ENCODE assay signal across 11 cellular contexts in the genomic region with DNA sequence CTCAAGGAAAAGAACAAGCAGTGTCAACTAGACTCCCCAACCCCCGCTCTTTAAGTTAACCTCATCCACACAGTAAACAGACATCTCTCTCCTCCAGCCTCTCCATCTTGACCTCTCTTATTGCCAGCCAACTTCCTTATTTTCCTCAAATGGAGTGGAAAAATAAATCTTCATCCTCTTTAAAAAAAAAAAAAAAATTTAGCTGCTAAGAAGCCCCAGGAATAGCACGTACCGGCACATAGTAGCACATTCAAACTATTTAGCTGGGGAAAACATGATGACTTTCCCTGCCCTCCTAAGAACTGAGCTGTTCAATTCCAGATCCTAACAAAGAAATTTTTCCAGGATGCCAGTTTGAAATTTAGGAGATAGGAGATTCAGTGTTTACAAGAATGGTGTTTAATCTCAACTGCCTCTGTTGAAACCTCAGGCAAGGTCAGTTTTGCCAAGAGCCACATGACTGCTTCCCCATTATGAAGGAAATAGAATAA.
A peak's percentile ranks its signal among the peaks of the same experiment; 100 is the strongest.
DNase-seq lines count a peak whose midpoint lies in the region; ATAC-seq and TF ChIP-seq lines count a peak whose summit lies in the region.
"Had no signal": no experiment of that assay in that cellular context is flagged by ENCODE, and none has a peak within 500 bp of the region (broad histone marks: within the 10 kb centered on the region; RNA-seq: fewer than 3 reads in every experiment).

No MANE protein-coding gene starts in this region.

- TF ChIP-seq CTCF in colonic mucosa (IDR thresholded peaks at IDR 0.05) = no peak
- TF ChIP-seq CTCF in transverse colon (IDR thresholded peaks at IDR 0.05) = no peak

- 56 to 61% methylated on average over 3 of the region's 3 CpGs for WGBS in transverse colon (ENCODE audit: low coverage in 1 of 2), 2 donors

- no peaks in the 10 kb centered on the region for H3K27me3 ChIP-seq in colonic mucosa
- H3K27me3 ChIP-seq in transverse colon = no peaks in the 10 kb centered on the region

- TF ChIP-seq POLR2A in transverse colon (IDR thresholded peaks at IDR 0.05) = no peak

- CTCF ChIA-PET in activated CD4-positive, alpha-beta T cell treated with anti-CD3 and anti-CD28 coated beads for 36 hours (lab: Charles Lee) = interaction anchor here (0.6 kb wide), 1 partner anchor 8 kb away, joined by 6 read pairs; no protein-coding TSS in a partner anchor

- intact Hi-C loops in colonic mucosa (cut with DNase I) (no loop called here), transverse colon (cut with DNase I; ENCODE audit: low total_unique reads) (no loop called here)
- intact Hi-C loops in activated CD4-positive, alpha-beta T cell treated with anti-CD3 and anti-CD28 coated beads for 36 hours (cut with DNase I, micrococcal nuclease) = no loop called here

- TF ChIP-seq EP300 in transverse colon (IDR thresholded peaks at IDR 0.05; ENCODE audit: low read depth) = no peak

- H3K27ac Mint-ChIP-seq in T-helper 2 cell treated with Interferon-gamma antibody and Interleukin-4, amounts not matched to agents 5 μg/mL and 100 μg/mL, for 36 hours = peak overlapping the region; percentile 0
- H3K27ac Mint-ChIP-seq in activated CD4-positive, alpha-beta T cell treated with anti-CD3 and anti-CD28 coated beads for 36 hours = no peak overlapping the region
- H3K27ac Mint-ChIP-seq: memory B cell had no signal

- DNase-seq in T-helper 2 cell treated with Interferon-gamma antibody and Interleukin-4, amounts not matched to agents 5 μg/mL and 100 μg/mL, for 36 hours (ENCODE audit: low spot score) = no peak
- DNase-seq in T-helper 2 cell (no peak), colonic mucosa (peak; percentile 66), mucosa of gallbladder (ENCODE audit: low spot score) (peak; percentile 37), transverse colon (no peak)
- no peak for DNase-seq in activated CD4-positive, alpha-beta T cell treated with anti-CD3 and anti-CD28 coated beads for 48 hours
- no peak for DNase-seq in activated CD4-positive, alpha-beta T cell treated with anti-CD3 and anti-CD28 coated beads for 36 hours
- DNase-seq: WERI-Rb-1 had no signal

- H3K9me3 Mint-ChIP-seq in T-helper 2 cell treated with Interferon-gamma antibody and Interleukin-4, amounts not matched to agents 5 μg/mL and 100 μg/mL, for 36 hours = peaks cover 10% of the 10 kb centered on the region
- H3K9me3 Mint-ChIP-seq in activated CD4-positive, alpha-beta T cell treated with anti-CD3 and anti-CD28 coated beads for 36 hours (ENCODE audit: low read depth) = no peaks in the 10 kb centered on the region

- no peak overlapping the region for H3K4me3 ChIP-seq in colonic mucosa
- no peak overlapping the region for H3K4me3 ChIP-seq in transverse colon

- H3K9ac ChIP-seq in colonic mucosa (ENCODE audit: low read depth in 2 of 2, low read length in 2 of 2) = peak overlapping the region in 1 of 2 donors; percentile 40

- H3K4me1 Mint-ChIP-seq in T-helper 2 cell treated with Interferon-gamma antibody and Interleukin-4, amounts not matched to agents 5 μg/mL and 100 μg/mL, for 36 hours (ENCODE audit: low read depth) = peaks cover 41% of the 10 kb centered on the region
- H3K4me1 Mint-ChIP-seq in activated CD4-positive, alpha-beta T cell treated with anti-CD3 and anti-CD28 coated beads for 36 hours = peaks cover 26% of the 10 kb centered on the region

- H3K36me3 Mint-ChIP-seq in T-helper 2 cell treated with Interferon-gamma antibody and Interleukin-4, amounts not matched to agents 5 μg/mL and 100 μg/mL, for 36 hours (ENCODE audit: low read depth) = peaks cover 4% of the 10 kb centered on the region
- no peaks in the 10 kb centered on the region for H3K36me3 Mint-ChIP-seq in activated CD4-positive, alpha-beta T cell treated with anti-CD3 and anti-CD28 coated beads for 36 hours (ENCODE audit: low read depth)

- no peaks in the 10 kb centered on the region for H3K36me3 ChIP-seq in colonic mucosa
- no peaks in the 10 kb centered on the region for H3K36me3 ChIP-seq in transverse colon
- H3K36me3 ChIP-seq: WERI-Rb-1 had no signal

- peaks cover 3% of the 10 kb centered on the region for H3K27me3 Mint-ChIP-seq in T-helper 2 cell treated with Interferon-gamma antibody and Interleukin-4, amounts not matched to agents 5 μg/mL and 100 μg/mL, for 36 hours (ENCODE audit: low read depth)
- peaks cover 7% of the 10 kb centered on the region for H3K27me3 Mint-ChIP-seq in activated CD4-positive, alpha-beta T cell treated with anti-CD3 and anti-CD28 coated beads for 36 hours

- H3K27ac ChIP-seq in colonic mucosa (peak overlapping the region; percentile 62), transverse colon (peak overlapping the region; percentile 69 to 78 (median 73))
- H3K27ac ChIP-seq: RWPE1, WERI-Rb-1 had no signal

- peaks cover 5% of the 10 kb centered on the region for H3K4me1 ChIP-seq in colonic mucosa
- H3K4me1 ChIP-seq in transverse colon = peaks cover 9 to 64% (median 37%) of the 10 kb centered on the region in 4 donors

- no peak for ATAC-seq in GM19397 (IDR thresholded peaks at IDR 0.05; ENCODE audit: unreplicated experiment)
- ATAC-seq in activated CD4-positive, alpha-beta T cell treated with anti-CD3 and anti-CD28 coated beads for 36 hours = no peak

- no peaks in the 10 kb centered on the region for H3K9me3 ChIP-seq in colonic mucosa
- H3K9me3 ChIP-seq in transverse colon = no peaks in the 10 kb centered on the region

- H3K4me3 Mint-ChIP-seq in T-helper 2 cell treated with Interferon-gamma antibody and Interleukin-4, amounts not matched to agents 5 μg/mL and 100 μg/mL, for 36 hours = no peak overlapping the region
- no peak overlapping the region for H3K4me3 Mint-ChIP-seq in activated CD4-positive, alpha-beta T cell treated with anti-CD3 and anti-CD28 coated beads for 36 hours
- H3K4me3 Mint-ChIP-seq: memory B cell had no signal

- in situ Hi-C loops in transverse colon (cut with MboI; ENCODE audit: low pct_ligation_motif_present in 1 of 4, low pct_unique_long_range_greater_than_20kb in 1 of 4, low sequenced_read_pairs in 3 of 4) = no loop called here

- POLR2A ChIA-PET in activated CD4-positive, alpha-beta T cell treated with anti-CD3 and anti-CD28 coated beads for 36 hours (lab: Charles Lee) = no interaction called here

Comparison
In these comparisons a context has a peak if more than half of its experiments do, and no peak if none do; other contexts are left out.
1. DNase-seq: peak in colonic mucosa (single experiment) and mucosa of gallbladder (single experiment); none in T-helper 2 cell treated with Interferon-gamma antibody and Interleukin-4, amounts not matched to agents 5 μg/mL and 100 μg/mL, for 36 hours (single experiment), T-helper 2 cell (0 of 5), transverse colon (single experiment), activated CD4-positive, alpha-beta T cell treated with anti-CD3 and anti-CD28 coated beads for 48 hours (single experiment) and activated CD4-positive, alpha-beta T cell treated with anti-CD3 and anti-CD28 coated beads for 36 hours (single experiment).